31 cellular contexts compared by ENCODE assay signal in the genomic region with DNA sequence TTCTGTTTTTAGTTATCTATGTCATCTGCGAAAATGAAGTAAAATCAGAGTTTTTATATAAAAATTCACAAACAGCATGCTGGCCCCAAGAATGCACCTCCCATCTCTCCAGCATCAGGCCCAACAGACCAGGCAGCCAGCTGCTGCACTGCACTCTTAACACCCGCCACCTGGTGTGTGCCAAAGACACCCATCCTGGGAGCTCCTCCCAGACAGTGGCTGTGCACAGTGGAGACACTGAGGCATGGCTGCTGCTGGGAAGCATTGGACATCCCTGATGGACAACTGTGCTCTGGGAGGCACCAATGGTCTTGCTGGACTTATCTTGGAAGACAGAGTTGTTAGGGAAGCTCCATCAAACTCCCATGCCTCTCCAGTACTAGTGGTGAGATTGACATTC.
"Had no signal": no experiment of that assay in that cellular context is flagged by ENCODE, and none has a peak within 500 bp of the region (broad histone marks: within the 10 kb centered on the region; RNA-seq: fewer than 3 reads in every experiment).

No MANE protein-coding gene starts in this region.

- H3K4me1 ChIP-seq: ascending aorta, gastrocnemius medialis, pancreas, prostate gland, stomach, thyroid gland, upper lobe of left lung, vagina had no signal

- H3K27me3 Mint-ChIP-seq: activated CD4-positive, alpha-beta memory T cell treated with anti-CD3 and anti-CD28 coated beads for 36 hours; brain; naive B cell; stimulated activated memory B cell treated with anti-CD40 and anti-IgM and Interleukin-4, amounts not matched to agents 10 μg/mL and 1 μg/mL and 100 μg/mL, for 72 hours had no signal

- H3K36me3 Mint-ChIP-seq: activated CD4-positive, alpha-beta memory T cell treated with anti-CD3 and anti-CD28 coated beads for 36 hours; activated naive CD4-positive, alpha-beta T cell treated with anti-CD3 and anti-CD28 coated beads, Interleukin-2, amount 10 ng/mL, durations not matched to agents 7 days and 5 days; activated naive CD8-positive, alpha-beta T cell treated with anti-CD3 and anti-CD28 coated beads, Interleukin-2, amount 10 ng/mL, durations not matched to agents 7 days and 5 days; brain; naive B cell had no signal

- H3K36me3 ChIP-seq: ascending aorta, gastrocnemius medialis, neutrophil, pancreas, prostate gland, stomach, thyroid gland, upper lobe of left lung, vagina had no signal

- H3K4me3 Mint-ChIP-seq: activated CD4-positive, alpha-beta memory T cell treated with anti-CD3 and anti-CD28 coated beads for 36 hours; activated naive CD4-positive, alpha-beta T cell treated with anti-CD3 and anti-CD28 coated beads, Interleukin-2, amount 10 ng/mL, durations not matched to agents 7 days and 5 days; activated naive CD8-positive, alpha-beta T cell treated with anti-CD3 and anti-CD28 coated beads, Interleukin-2, amount 10 ng/mL, durations not matched to agents 7 days and 5 days; activated T-cell treated with anti-CD3 and anti-CD28 coated beads, Interleukin-2, amount 50 U/mL, for 24 hours; brain; naive B cell; nephron progenitor cell; stimulated activated memory B cell treated with anti-CD40 and anti-IgM and Interleukin-4, amounts not matched to agents 10 μg/mL and 1 μg/mL and 100 μg/mL, for 72 hours had no signal

- H3K27ac ChIP-seq: ascending aorta, gastrocnemius medialis, neutrophil, pancreas, prostate gland, stomach, thyroid gland, upper lobe of left lung, vagina, VCaP had no signal

- H3K4me3 ChIP-seq: ascending aorta, gastrocnemius medialis, pancreas, prostate gland, smooth muscle cell, stomach, thyroid gland, upper lobe of left lung, vagina had no signal

- H3K4me2 ChIP-seq: smooth muscle cell had no signal

- ATAC-seq: gastrocnemius medialis; left colon; pancreas; stimulated activated memory B cell treated with anti-CD40 and anti-IgM and Interleukin-4, amounts not matched to agents 10 μg/mL and 1 μg/mL and 100 μg/mL, for 72 hours had no signal

- H3K9me3 Mint-ChIP-seq: activated CD4-positive, alpha-beta memory T cell treated with anti-CD3 and anti-CD28 coated beads for 36 hours; activated naive CD4-positive, alpha-beta T cell treated with anti-CD3 and anti-CD28 coated beads, Interleukin-2, amount 10 ng/mL, durations not matched to agents 7 days and 5 days; activated naive CD8-positive, alpha-beta T cell treated with anti-CD3 and anti-CD28 coated beads, Interleukin-2, amount 10 ng/mL, durations not matched to agents 7 days and 5 days; activated T-cell treated with anti-CD3 and anti-CD28 coated beads, Interleukin-2, amount 50 U/mL, for 24 hours; naive B cell; stimulated activated memory B cell treated with anti-CD40 and anti-IgM and Interleukin-4, amounts not matched to agents 10 μg/mL and 1 μg/mL and 100 μg/mL, for 72 hours had no signal

- DNase-seq: activated CD4-positive, alpha-beta memory T cell treated with anti-CD3 and anti-CD28 coated beads for 36 hours; activated CD4-positive, alpha-beta T cell treated with anti-CD3 and anti-CD28 coated beads for 48 hours; activated CD8-positive, alpha-beta memory T cell treated with anti-CD3 and anti-CD28 coated beads, Interleukin-2, amount 50 U/mL, for 48 hours; activated gamma-delta T cell; activated naive CD4-positive, alpha-beta T cell treated with anti-CD3 and anti-CD28 coated beads, Interleukin-2, amount 10 ng/mL, durations not matched to agents 7 days and 5 days; activated naive CD8-positive, alpha-beta T cell treated with anti-CD3 and anti-CD28 coated beads, Interleukin-2, amount 10 ng/mL, durations not matched to agents 7 days and 5 days; activated T-cell treated with anti-CD3 and anti-CD28 coated beads, Interleukin-2, amount 50 U/mL, for 24 hours; effector memory CD4-positive, alpha-beta T cell; gastrocnemius medialis; glutamatergic neuron; left colon; mammary epithelial cell; naive B cell; nephron progenitor cell; retina; stimulated activated CD4-positive, alpha-beta T cell treated with anti-CD3 and anti-CD28 coated beads, Interleukin-1b, Interleukin-23, amount 100 ng/mL, for 48 hours; stimulated activated CD4-positive, alpha-beta T cell treated with anti-CD3 and anti-CD28 coated beads, Interleukin-4, amount 100 ng/mL, for 4 hours; stimulated activated CD8-positive, alpha-beta memory T cell treated with anti-CD3 and anti-CD28 coated beads, Interleukin-4, amount 100 ng/mL, for 48 hours; stomach; thyroid gland; upper lobe of left lung had no signal

- H3K9me3 ChIP-seq: ascending aorta, gastrocnemius medialis, neutrophil, pancreas, prostate gland, stomach, thyroid gland, upper lobe of left lung, vagina had no signal

- FAIRE-seq: keratinocyte, pancreas had no signal

- H3K27ac Mint-ChIP-seq: activated CD4-positive, alpha-beta memory T cell treated with anti-CD3 and anti-CD28 coated beads for 36 hours; activated naive CD4-positive, alpha-beta T cell treated with anti-CD3 and anti-CD28 coated beads, Interleukin-2, amount 10 ng/mL, durations not matched to agents 7 days and 5 days; activated naive CD8-positive, alpha-beta T cell treated with anti-CD3 and anti-CD28 coated beads, Interleukin-2, amount 10 ng/mL, durations not matched to agents 7 days and 5 days; activated T-cell treated with anti-CD3 and anti-CD28 coated beads, Interleukin-2, amount 50 U/mL, for 24 hours; brain; naive B cell; nephron progenitor cell; stimulated activated memory B cell treated with anti-CD40 and anti-IgM and Interleukin-4, amounts not matched to agents 10 μg/mL and 1 μg/mL and 100 μg/mL, for 72 hours had no signal

- H3K4me1 Mint-ChIP-seq: activated naive CD4-positive, alpha-beta T cell treated with anti-CD3 and anti-CD28 coated beads, Interleukin-2, amount 10 ng/mL, durations not matched to agents 7 days and 5 days; activated naive CD8-positive, alpha-beta T cell treated with anti-CD3 and anti-CD28 coated beads, Interleukin-2, amount 10 ng/mL, durations not matched to agents 7 days and 5 days; brain; nephron progenitor cell had no signal

- H3K27me3 ChIP-seq: ascending aorta, gastrocnemius medialis, thyroid gland, vagina had no signal
